ENCODE assay signal across 8 cellular contexts in genomic region chr12:48814313-48815280, GRCh38. TPM values are rescaled to one million over a fixed set of nuclear protein-coding genes. Genes with fewer than 3 reads are reported as not detected.
DNase-seq lines count a peak whose midpoint lies in the region; ATAC-seq and TF ChIP-seq lines count a peak whose summit lies in the region.

No MANE protein-coding gene starts in this region.

- peak; percentile 88 for TF ChIP-seq CTCF in BE2C (IDR thresholded peaks at IDR 0.05; ENCODE audit: low read depth, low read length)
- TF ChIP-seq CTCF in endothelial cell (IDR thresholded peaks at IDR 0.05; ENCODE audit: unreplicated experiment): peak; percentile 99

- H3K4me3 ChIP-seq in BE2C (ENCODE audit: low read depth, low read length): peak overlapping the region; percentile 90

- H3K9me3 ChIP-seq in BE2C: no peaks in the 10 kb centered on the region

- H3K4me1 Mint-ChIP-seq in endothelial cell (ENCODE audit: unreplicated experiment): peaks cover 41% of the 10 kb centered on the region

- no peaks in the 10 kb centered on the region for H3K27me3 ChIP-seq in BE2C

- peak overlapping the region; percentile 97 for H3K4me3 Mint-ChIP-seq in endothelial cell (ENCODE audit: unreplicated experiment)

- H3K4me1 ChIP-seq in BE2C: peaks cover 3% of the 10 kb centered on the region

- no peaks in the 10 kb centered on the region for H3K9me3 Mint-ChIP-seq in endothelial cell (ENCODE audit: unreplicated experiment)

- H3K36me3 ChIP-seq in BE2C: no peaks in the 10 kb centered on the region

- peak overlapping the region; percentile 96 for H3K27ac Mint-ChIP-seq in endothelial cell (ENCODE audit: unreplicated experiment)

- DNase-seq in BE2C (peak; percentile 90), NCI-H69 (lab: John Stamatoyannopoulos, UW) (peak; percentile 82), endothelial cell (ENCODE audit: low spot score) (peak; percentile 92), midbrain (lab: John Stamatoyannopoulos, UW) (peak; percentile 65)
- peak; percentile 31 for DNase-seq in activated CD8-positive, alpha-beta memory T cell treated with anti-CD3 and anti-CD28 coated beads for 4 hours (ENCODE audit: low read depth in 2 of 2)
- DNase-seq in stimulated activated CD8-positive, alpha-beta memory T cell treated with anti-CD3 and anti-CD28 coated beads, Interleukin-4, amount 100 ng/mL, for 24 hours (ENCODE audit: low read depth): peak; percentile 68

- peaks cover 10% of the 10 kb centered on the region for H3K36me3 Mint-ChIP-seq in endothelial cell (ENCODE audit: low read depth, unreplicated experiment)

- H3K27me3 Mint-ChIP-seq in endothelial cell (ENCODE audit: unreplicated experiment): peaks cover 19% of the 10 kb centered on the region

- peak; percentile 82 for ATAC-seq in GM18907 (IDR thresholded peaks at IDR 0.05; ENCODE audit: unreplicated experiment)
- peak; percentile 66 for ATAC-seq in HG03135 (IDR thresholded peaks at IDR 0.05; ENCODE audit: unreplicated experiment)

RNA-seq across cellular contexts. Expression of gene CACNB3, which starts 3.7 kb away (rescaled TPM):
- polyA plus RNA-seq in BE2C (2012; ENCODE audit: insufficient read depth, insufficient read length, low read depth): 15.5 TPM
- total RNA-seq in endothelial cell (ENCODE audit: unreplicated experiment): 83.1 TPM

RNA-seq across cellular contexts. Expression of gene ADCY6, which starts 25.7 kb away (rescaled TPM):
- polyA plus RNA-seq in BE2C (2012; ENCODE audit: insufficient read depth, insufficient read length, low read depth): 142 TPM
- 31.6 TPM for total RNA-seq in endothelial cell (ENCODE audit: unreplicated experiment)

RNA-seq across cellular contexts. Expression of gene DDX23, which starts 37.4 kb away (rescaled TPM):
- polyA plus RNA-seq in BE2C (2012; ENCODE audit: insufficient read depth, insufficient read length, low read depth): 209 TPM
- total RNA-seq in endothelial cell (ENCODE audit: unreplicated experiment): 96.2 TPM

RNA-seq across cellular contexts. Expression of gene RND1, which starts 51.1 kb away (rescaled TPM):
- not detected for polyA plus RNA-seq in BE2C (2012; ENCODE audit: insufficient read depth, insufficient read length, low read depth)
- total RNA-seq in endothelial cell (ENCODE audit: unreplicated experiment): 1.0 TPM

Comparison
In these comparisons a context has a peak if more than half of its experiments do, and no peak if none do; other contexts are left out.
1. Peak in every context shown above with its lines: DNase-seq, ATAC-seq and H3K4me3 ChIP-seq.
2. DNase-seq: peak in every context shown above with its lines; median percentile 92 in endothelial cell; 90 in BE2C; 82 in NCI-H69; 68 in stimulated activated CD8-positive, alpha-beta memory T cell treated with anti-CD3 and anti-CD28 coated beads, Interleukin-4, amount 100 ng/mL, for 24 hours; 65 in midbrain; 31 in activated CD8-positive, alpha-beta memory T cell treated with anti-CD3 and anti-CD28 coated beads for 4 hours.